In the genomic region with DNA sequence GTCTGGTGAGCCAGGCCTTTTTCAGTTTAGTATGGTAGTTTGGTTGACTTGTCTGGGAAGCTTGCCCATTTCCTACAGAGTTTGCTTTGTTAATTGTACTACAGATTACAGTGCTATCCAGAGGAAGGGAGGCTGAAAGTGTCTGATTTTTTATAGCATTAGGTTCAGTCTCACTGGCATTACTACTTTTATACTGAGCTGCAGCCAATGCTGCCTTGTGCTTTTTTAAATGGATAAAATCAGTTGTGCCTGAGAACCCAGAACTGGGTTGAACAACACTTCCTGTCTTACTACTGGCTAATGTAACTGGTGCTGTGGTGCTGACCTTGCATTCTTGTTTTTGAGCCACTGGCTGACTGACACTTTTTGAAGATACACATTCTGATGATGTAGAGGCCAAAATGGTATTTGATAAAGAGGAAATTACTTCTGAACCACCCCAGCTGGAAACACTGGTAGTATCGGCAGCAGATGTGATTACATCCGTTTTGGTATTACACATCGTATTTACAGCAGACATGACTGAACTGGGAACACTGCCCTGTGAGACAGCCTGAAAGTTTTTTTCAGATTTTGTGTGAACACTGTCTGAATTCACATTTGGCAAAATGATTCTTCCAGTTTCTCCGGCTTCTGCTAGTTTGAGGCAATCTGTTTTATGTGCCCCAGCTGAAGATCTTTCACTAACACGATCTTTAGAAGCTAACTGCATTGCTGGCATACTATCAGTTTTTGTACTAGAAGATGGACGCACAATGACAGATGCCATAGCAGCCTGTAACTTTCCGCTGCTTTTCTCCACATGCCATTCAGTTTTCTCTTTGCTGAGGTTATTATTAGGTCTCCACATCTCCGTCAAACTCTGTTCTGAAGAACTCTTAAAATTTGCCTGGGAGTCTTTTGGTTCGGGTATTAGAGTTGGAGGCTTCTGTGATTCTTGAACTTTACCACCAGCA, we compare ENCODE assay signal across 8 cellular contexts.
DNase-seq lines count a peak whose midpoint lies in the region; ATAC-seq and TF ChIP-seq lines count a peak whose summit lies in the region.

No MANE protein-coding gene starts in this region.

- peak overlapping the region; percentile 68 for H3K4me3 Mint-ChIP-seq in T-helper 1 cell treated with Interleukin-12 subunit alpha and Interleukin-12 subunit beta and Interleukin-4 antibody, amounts not matched to agents 30 μg/mL and 1 μg/mL, for 36 hours
- H3K4me3 Mint-ChIP-seq in neural progenitor cell, result no peak overlapping the region
- no peak overlapping the region for H3K4me3 Mint-ChIP-seq in type B pancreatic cell

- no peak overlapping the region for H2AFZ ChIP-seq in neural progenitor cell (replicated peaks)

- H3K27ac ChIP-seq in esophagus muscularis mucosa (replicated peaks in 1 of 4), result peak overlapping the region; percentile 56 to 77 (median 70)
- peak overlapping the region; percentile 70 for H3K27ac ChIP-seq in neural progenitor cell

- ATAC-seq in HG02840 (IDR thresholded peaks at IDR 0.05; ENCODE audit: low FRiP score, unreplicated experiment), result peak; percentile 34

- H4K20me1 ChIP-seq in neural progenitor cell (ENCODE audit: low read depth), result peaks cover 37% of the 10 kb centered on the region

- intact Hi-C loops in esophagus muscularis mucosa (cut with DNase I), result loop anchor here (5.0 kb wide), 1 partner anchor 315 kb away; a partner anchor contains a TSS

- H3K4me3 ChIP-seq in esophagus muscularis mucosa, result peak overlapping the region; percentile 4 to 34 (median 27)
- H3K4me3 ChIP-seq in neural progenitor cell, result no peak overlapping the region

- no peak for TF ChIP-seq POLR2A in esophagus muscularis mucosa (IDR thresholded peaks at IDR 0.05; ENCODE audit: low read depth)

- no peak for TF ChIP-seq CTCF in esophagus muscularis mucosa (IDR thresholded peaks at IDR 0.05)
- TF ChIP-seq CTCF in neural progenitor cell (IDR thresholded peaks at IDR 0.05), result no peak
- TF ChIP-seq CTCF in type B pancreatic cell (conservative IDR thresholded peaks at IDR 0.05), result no peak

- WGBS in esophagus muscularis mucosa, result 21% methylated on average over 9 of the region's 9 CpGs

- DNase-seq in GM03348 (ENCODE audit: low spot score) (peak; percentile 68), esophagus muscularis mucosa (ENCODE audit: extremely low spot score) (no peak), neural progenitor cell (ENCODE audit: low spot score) (no peak), NCI-H1092 (lab: John Stamatoyannopoulos, UW) (no peak), cortex of kidney (lab: John Stamatoyannopoulos, UW) (no peak), type B pancreatic cell (ENCODE audit: extremely low spot score, unreplicated experiment) (no peak)

- H3F3A ChIP-seq in neural progenitor cell (ENCODE audit: low read depth), result peaks cover 16% of the 10 kb centered on the region

- H3K27ac Mint-ChIP-seq in T-helper 1 cell treated with Interleukin-12 subunit alpha and Interleukin-12 subunit beta and Interleukin-4 antibody, amounts not matched to agents 30 μg/mL and 1 μg/mL, for 36 hours, result peak overlapping the region; percentile 77
- no peak overlapping the region for H3K27ac Mint-ChIP-seq in neural progenitor cell
- H3K27ac Mint-ChIP-seq in type B pancreatic cell, result no peak overlapping the region

- H3K27me3 Mint-ChIP-seq in T-helper 1 cell treated with Interleukin-12 subunit alpha and Interleukin-12 subunit beta and Interleukin-4 antibody, amounts not matched to agents 30 μg/mL and 1 μg/mL, for 36 hours (ENCODE audit: low read depth), result no peaks in the 10 kb centered on the region
- H3K27me3 Mint-ChIP-seq in neural progenitor cell (ENCODE audit: insufficient read depth, low read depth) (no peaks in the 10 kb centered on the region), type B pancreatic cell (no peaks in the 10 kb centered on the region)

- H3K36me3 Mint-ChIP-seq in T-helper 1 cell treated with Interleukin-12 subunit alpha and Interleukin-12 subunit beta and Interleukin-4 antibody, amounts not matched to agents 30 μg/mL and 1 μg/mL, for 36 hours (ENCODE audit: low read depth), result peaks cover 32% of the 10 kb centered on the region
- H3K36me3 Mint-ChIP-seq in neural progenitor cell, result peaks cover 31% of the 10 kb centered on the region
- peaks cover 40% of the 10 kb centered on the region for H3K36me3 Mint-ChIP-seq in type B pancreatic cell

- peaks cover 83% of the 10 kb centered on the region for H3K79me2 ChIP-seq in neural progenitor cell (ENCODE audit: low read depth)

- H3K27me3 ChIP-seq in esophagus muscularis mucosa (no peaks in the 10 kb centered on the region), neural progenitor cell (no peaks in the 10 kb centered on the region)

- no peaks in the 10 kb centered on the region for H3K9me3 ChIP-seq in esophagus muscularis mucosa
- no peaks in the 10 kb centered on the region for H3K9me3 ChIP-seq in neural progenitor cell (ENCODE audit: low read depth)

- no peak overlapping the region for H3K9ac ChIP-seq in neural progenitor cell

- TF ChIP-seq EP300 in esophagus muscularis mucosa (IDR thresholded peaks at IDR 0.05), result no peak

- H3K4me1 ChIP-seq in esophagus muscularis mucosa, result peaks cover 52 to 65% (median 59%) of the 10 kb centered on the region in 4 donors
- peaks cover 37% of the 10 kb centered on the region for H3K4me1 ChIP-seq in neural progenitor cell

- peaks cover 48% of the 10 kb centered on the region for H3K4me1 Mint-ChIP-seq in T-helper 1 cell treated with Interleukin-12 subunit alpha and Interleukin-12 subunit beta and Interleukin-4 antibody, amounts not matched to agents 30 μg/mL and 1 μg/mL, for 36 hours (ENCODE audit: low read depth)
- H3K4me1 Mint-ChIP-seq in neural progenitor cell (peaks cover 20% of the 10 kb centered on the region), type B pancreatic cell (ENCODE audit: unreplicated experiment) (peaks cover 28% of the 10 kb centered on the region)

- H3K9me3 Mint-ChIP-seq in T-helper 1 cell treated with Interleukin-12 subunit alpha and Interleukin-12 subunit beta and Interleukin-4 antibody, amounts not matched to agents 30 μg/mL and 1 μg/mL, for 36 hours, result peaks cover 7% of the 10 kb centered on the region
- H3K9me3 Mint-ChIP-seq in neural progenitor cell, result no peaks in the 10 kb centered on the region
- H3K9me3 Mint-ChIP-seq in type B pancreatic cell, result no peaks in the 10 kb centered on the region

- H3K36me3 ChIP-seq in esophagus muscularis mucosa (peaks cover 0 to 13% (median 6%) of the 10 kb centered on the region in 4 donors), neural progenitor cell (peaks cover 5% of the 10 kb centered on the region)

- H3K4me2 ChIP-seq in neural progenitor cell, result peak overlapping the region; percentile 5
